In genomic region chr7:91103365-91103764, GRCh38 we compare ENCODE assay signal across 17 cellular contexts.
"Had no signal": no experiment of that assay in that cellular context is flagged by ENCODE, and none has a peak within 500 bp of the region (broad histone marks: within the 10 kb centered on the region; RNA-seq: fewer than 3 reads in every experiment).

No MANE protein-coding gene starts in this region.

- H3K9me3 ChIP-seq: lower lobe of right lung, thoracic aorta had no signal

- H3K27ac ChIP-seq: cardiac muscle cell, foreskin keratinocyte, lower lobe of right lung, thoracic aorta had no signal

- H3K27me3 ChIP-seq: cardiac muscle cell, foreskin keratinocyte had no signal

- H3K4me3 ChIP-seq: cardiac muscle cell, lower lobe of right lung, thoracic aorta had no signal

- H3K36me3 ChIP-seq: cardiac muscle cell, lower lobe of right lung, thoracic aorta had no signal

- DNase-seq: activated naive CD4-positive, alpha-beta T cell treated with anti-CD3 and anti-CD28 coated beads for 36 hours; activated naive CD8-positive, alpha-beta T cell treated with anti-CD3 and anti-CD28 coated beads, Interleukin-2, amount 10 ng/mL, durations not matched to agents 7 days and 5 days; activated T-cell treated with anti-CD3 and anti-CD28 coated beads, Interleukin-2, amount 50 U/mL, for 24 hours; amniotic stem cell; erythroblast; foreskin keratinocyte; left colon; lower lobe of right lung; naive B cell; occipital lobe; posterior cingulate gyrus; stimulated activated CD4-positive, alpha-beta T cell treated with anti-CD3 and anti-CD28 coated beads, Interleukin-2, amount 100 ng/mL, for 48 hours; stimulated activated CD8-positive, alpha-beta memory T cell treated with anti-CD3 and anti-CD28 coated beads, Interleukin-4, amount 100 ng/mL, for 48 hours; stimulated activated naive CD4-positive, alpha-beta T cell; T-helper 9 cell had no signal

- H3K4me1 ChIP-seq: foreskin keratinocyte, lower lobe of right lung had no signal
